In the genomic region with DNA sequence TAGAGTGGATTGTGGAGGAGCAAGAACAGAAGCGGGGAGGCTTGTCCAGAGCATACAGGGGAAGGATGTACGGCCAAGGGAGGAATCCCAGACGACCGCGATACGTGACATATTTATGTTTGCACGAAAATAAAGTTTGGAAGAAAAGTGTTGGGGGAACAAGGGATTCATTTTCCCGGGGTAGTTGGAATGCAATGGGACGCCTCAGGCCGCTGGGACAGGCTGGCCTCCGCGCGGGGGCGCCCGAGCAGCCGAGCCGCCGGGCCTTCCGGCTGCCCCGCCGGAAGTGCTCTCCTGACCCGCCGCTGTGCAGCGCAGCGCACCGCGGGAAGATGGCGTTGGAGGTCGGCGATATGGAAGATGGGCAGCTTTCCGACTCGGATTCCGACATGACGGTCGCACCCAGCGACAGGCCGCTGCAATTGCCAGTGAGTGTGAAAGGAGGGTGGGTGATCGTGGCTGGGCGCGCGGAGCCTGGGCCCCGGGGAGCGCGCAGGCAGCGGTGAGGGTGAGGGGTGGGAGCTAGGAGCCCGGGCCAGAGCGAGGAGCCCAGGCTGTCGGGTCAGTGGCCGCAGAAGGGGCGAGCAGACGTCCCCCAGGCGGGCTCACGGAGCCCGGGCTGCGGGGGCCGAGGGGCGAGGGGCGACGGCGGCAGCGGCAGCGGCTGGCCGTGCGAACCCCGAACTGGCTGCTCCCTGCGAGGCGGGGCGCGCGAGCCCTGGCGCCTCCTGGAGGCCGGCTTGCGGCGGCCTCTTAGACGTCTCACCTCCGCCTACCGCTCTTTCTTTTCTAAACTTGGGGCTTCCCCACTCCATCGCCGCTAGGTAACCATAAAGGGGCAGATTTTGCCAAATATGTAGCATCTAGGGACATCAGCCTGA, we compare ENCODE assay signal across 1 cellular context.
A peak's percentile ranks its signal among the peaks of the same experiment; 100 is the strongest.
TF ChIP-seq lines count a peak whose summit lies in the region.

A gene with protein sequence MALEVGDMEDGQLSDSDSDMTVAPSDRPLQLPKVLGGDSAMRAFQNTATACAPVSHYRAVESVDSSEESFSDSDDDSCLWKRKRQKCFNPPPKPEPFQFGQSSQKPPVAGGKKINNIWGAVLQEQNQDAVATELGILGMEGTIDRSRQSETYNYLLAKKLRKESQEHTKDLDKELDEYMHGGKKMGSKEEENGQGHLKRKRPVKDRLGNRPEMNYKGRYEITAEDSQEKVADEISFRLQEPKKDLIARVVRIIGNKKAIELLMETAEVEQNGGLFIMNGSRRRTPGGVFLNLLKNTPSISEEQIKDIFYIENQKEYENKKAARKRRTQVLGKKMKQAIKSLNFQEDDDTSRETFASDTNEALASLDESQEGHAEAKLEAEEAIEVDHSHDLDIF (plus strand): TSS at position 317 of the 881 bp plus-strand sequence. CDS start 16 bp downstream, at position 333.

TF ChIP-seq in GM12878, 131 proteins besides CTCF, POLR2A, EP300 and RAD21 (continues in another document):
- TF ChIP-seq, protein P1, sequence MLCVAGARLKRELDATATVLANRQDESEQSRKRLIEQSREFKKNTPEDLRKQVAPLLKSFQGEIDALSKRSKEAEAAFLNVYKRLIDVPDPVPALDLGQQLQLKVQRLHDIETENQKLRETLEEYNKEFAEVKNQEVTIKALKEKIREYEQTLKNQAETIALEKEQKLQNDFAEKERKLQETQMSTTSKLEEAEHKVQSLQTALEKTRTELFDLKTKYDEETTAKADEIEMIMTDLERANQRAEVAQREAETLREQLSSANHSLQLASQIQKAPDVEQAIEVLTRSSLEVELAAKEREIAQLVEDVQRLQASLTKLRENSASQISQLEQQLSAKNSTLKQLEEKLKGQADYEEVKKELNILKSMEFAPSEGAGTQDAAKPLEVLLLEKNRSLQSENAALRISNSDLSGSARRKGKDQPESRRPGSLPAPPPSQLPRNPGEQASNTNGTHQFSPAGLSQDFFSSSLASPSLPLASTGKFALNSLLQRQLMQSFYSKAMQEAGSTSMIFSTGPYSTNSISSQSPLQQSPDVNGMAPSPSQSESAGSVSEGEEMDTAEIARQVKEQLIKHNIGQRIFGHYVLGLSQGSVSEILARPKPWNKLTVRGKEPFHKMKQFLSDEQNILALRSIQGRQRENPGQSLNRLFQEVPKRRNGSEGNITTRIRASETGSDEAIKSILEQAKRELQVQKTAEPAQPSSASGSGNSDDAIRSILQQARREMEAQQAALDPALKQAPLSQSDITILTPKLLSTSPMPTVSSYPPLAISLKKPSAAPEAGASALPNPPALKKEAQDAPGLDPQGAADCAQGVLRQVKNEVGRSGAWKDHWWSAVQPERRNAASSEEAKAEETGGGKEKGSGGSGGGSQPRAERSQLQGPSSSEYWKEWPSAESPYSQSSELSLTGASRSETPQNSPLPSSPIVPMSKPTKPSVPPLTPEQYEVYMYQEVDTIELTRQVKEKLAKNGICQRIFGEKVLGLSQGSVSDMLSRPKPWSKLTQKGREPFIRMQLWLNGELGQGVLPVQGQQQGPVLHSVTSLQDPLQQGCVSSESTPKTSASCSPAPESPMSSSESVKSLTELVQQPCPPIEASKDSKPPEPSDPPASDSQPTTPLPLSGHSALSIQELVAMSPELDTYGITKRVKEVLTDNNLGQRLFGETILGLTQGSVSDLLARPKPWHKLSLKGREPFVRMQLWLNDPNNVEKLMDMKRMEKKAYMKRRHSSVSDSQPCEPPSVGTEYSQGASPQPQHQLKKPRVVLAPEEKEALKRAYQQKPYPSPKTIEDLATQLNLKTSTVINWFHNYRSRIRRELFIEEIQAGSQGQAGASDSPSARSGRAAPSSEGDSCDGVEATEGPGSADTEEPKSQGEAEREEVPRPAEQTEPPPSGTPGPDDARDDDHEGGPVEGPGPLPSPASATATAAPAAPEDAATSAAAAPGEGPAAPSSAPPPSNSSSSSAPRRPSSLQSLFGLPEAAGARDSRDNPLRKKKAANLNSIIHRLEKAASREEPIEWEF (IDR thresholded peaks at IDR 0.05; ENCODE audit: insufficient replicate concordance, low read depth, low read length), result no peak
- TF ChIP-seq TAF1 (IDR thresholded peaks at IDR 0.05; ENCODE audit: borderline replicate concordance, low read depth, low read length), result peak; percentile 88
- peak; percentile 57; the same call in 1 of the 2 replicates for TF ChIP-seq EED (IDR thresholded peaks at IDR 0.05; ENCODE audit: low read depth)
- TF ChIP-seq, protein P2, sequence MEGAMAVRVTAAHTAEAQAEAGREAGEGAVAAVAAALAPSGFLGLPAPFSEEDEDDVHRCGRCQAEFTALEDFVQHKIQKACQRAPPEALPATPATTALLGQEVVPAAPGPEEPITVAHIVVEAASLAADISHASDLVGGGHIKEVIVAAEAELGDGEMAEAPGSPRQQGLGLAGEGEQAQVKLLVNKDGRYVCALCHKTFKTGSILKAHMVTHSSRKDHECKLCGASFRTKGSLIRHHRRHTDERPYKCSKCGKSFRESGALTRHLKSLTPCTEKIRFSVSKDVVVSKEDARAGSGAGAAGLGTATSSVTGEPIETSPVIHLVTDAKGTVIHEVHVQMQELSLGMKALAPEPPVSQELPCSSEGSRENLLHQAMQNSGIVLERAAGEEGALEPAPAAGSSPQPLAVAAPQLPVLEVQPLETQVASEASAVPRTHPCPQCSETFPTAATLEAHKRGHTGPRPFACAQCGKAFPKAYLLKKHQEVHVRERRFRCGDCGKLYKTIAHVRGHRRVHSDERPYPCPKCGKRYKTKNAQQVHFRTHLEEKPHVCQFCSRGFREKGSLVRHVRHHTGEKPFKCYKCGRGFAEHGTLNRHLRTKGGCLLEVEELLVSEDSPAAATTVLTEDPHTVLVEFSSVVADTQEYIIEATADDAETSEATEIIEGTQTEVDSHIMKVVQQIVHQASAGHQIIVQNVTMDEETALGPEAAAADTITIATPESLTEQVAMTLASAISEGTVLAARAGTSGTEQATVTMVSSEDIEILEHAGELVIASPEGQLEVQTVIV (IDR thresholded peaks at IDR 0.05; ENCODE audit: borderline replicate concordance, partially characterized antibody), result no peak
- peak; percentile 74; the same call in 1 of the 2 replicates for TF ChIP-seq BACH1 (IDR thresholded peaks at IDR 0.05; ENCODE audit: borderline replicate concordance)
- TF ChIP-seq KLF5 (IDR thresholded peaks at IDR 0.05; ENCODE audit: partially characterized antibody), result no peak
- no peak for TF ChIP-seq BCL11A (IDR thresholded peaks at IDR 0.05; ENCODE audit: low read depth, low read length)
- TF ChIP-seq PAX5 (IDR thresholded peaks at IDR 0.05; ENCODE audit: borderline replicate concordance, low read depth, low read length), result 0 out of 2 replicates have a peak, but pooled peaks have one; percentile 19
- 0 out of 4 replicates have a peak, but pooled peaks of 1 of the 2 experiments have one; percentile 10 for TF ChIP-seq SRF (IDR thresholded peaks at IDR 0.05; ENCODE audit: low read depth in 2 of 2, low read length in 2 of 2)
- TF ChIP-seq TBL1XR1 (IDR thresholded peaks at IDR 0.05; ENCODE audit: low read depth, low read length), result no peak
- no peak for TF ChIP-seq NFYA (IDR thresholded peaks at IDR 0.05; ENCODE audit: borderline replicate concordance, low read depth, low read length)
- no peak; the same call in 1 of the 2 replicates for TF ChIP-seq ZNF207 (IDR thresholded peaks at IDR 0.05; ENCODE audit: borderline replicate concordance)
- TF ChIP-seq NR2C2 (IDR thresholded peaks at IDR 0.05; ENCODE audit: borderline replicate concordance, control insufficient read depth, insufficient read length, low read depth), result peak; percentile 27
- TF ChIP-seq, protein P3, sequence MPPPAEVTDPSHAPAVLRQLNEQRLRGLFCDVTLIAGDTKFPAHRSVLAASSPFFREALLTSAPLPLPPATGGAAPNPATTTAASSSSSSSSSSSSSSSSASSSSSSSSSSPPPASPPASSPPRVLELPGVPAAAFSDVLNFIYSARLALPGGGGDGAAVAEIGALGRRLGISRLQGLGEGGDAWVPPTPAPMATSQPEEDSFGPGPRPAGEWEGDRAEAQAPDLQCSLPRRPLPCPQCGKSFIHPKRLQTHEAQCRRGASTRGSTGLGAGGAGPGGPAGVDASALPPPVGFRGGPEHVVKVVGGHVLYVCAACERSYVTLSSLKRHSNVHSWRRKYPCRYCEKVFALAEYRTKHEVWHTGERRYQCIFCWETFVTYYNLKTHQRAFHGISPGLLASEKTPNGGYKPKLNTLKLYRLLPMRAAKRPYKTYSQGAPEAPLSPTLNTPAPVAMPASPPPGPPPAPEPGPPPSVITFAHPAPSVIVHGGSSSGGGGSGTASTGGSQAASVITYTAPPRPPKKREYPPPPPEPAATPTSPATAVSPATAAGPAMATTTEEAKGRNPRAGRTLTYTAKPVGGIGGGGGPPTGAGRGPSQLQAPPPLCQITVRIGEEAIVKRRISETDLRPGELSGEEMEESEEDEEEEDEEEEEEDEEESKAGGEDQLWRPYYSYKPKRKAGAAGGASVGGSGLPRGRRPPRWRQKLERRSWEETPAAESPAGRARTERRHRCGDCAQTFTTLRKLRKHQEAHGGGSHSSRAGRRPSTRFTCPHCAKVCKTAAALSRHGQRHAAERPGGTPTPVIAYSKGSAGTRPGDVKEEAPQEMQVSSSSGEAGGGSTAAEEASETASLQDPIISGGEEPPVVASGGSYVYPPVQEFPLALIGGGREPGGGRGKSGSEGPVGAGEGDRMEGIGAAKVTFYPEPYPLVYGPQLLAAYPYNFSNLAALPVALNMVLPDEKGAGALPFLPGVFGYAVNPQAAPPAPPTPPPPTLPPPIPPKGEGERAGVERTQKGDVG (CRISPR knock-in tag; IDR thresholded peaks at IDR 0.05), result no peak
- no peak for TF ChIP-seq CHD4 (IDR thresholded peaks at IDR 0.05)
- no peak for TF ChIP-seq HDAC6 (IDR thresholded peaks at IDR 0.05; ENCODE audit: unreplicated experiment)
- TF ChIP-seq POU2F2 (IDR thresholded peaks at IDR 0.05; ENCODE audit: borderline replicate concordance, low read depth, low read length), result peak; percentile 50; the same call in 2 of the 3 replicates
- TF ChIP-seq IKZF2 (IDR thresholded peaks at IDR 0.05), result peak; percentile 79 to 84
- no peak for TF ChIP-seq CHD1 (IDR thresholded peaks at IDR 0.05; ENCODE audit: low read depth, low read length)
- no peak for TF ChIP-seq KAT2A (conservative IDR thresholded peaks at IDR 0.05; ENCODE audit: control insufficient read depth, low read depth, low read length)
- TF ChIP-seq NBN (IDR thresholded peaks at IDR 0.05), result no peak; the same call in 1 of the 2 replicates
- TF ChIP-seq SIX5 (IDR thresholded peaks at IDR 0.05; ENCODE audit: low read depth, low read length, severe bottlenecking), result peak; percentile 28
- TF ChIP-seq YY1 (IDR thresholded peaks at IDR 0.05; ENCODE audit: low read depth, low read length), result peak; percentile 96
- no peak for TF ChIP-seq SREBF2 (IDR thresholded peaks at IDR 0.05; ENCODE audit: low read length)
- TF ChIP-seq STAT3 (IDR thresholded peaks at IDR 0.05; ENCODE audit: low read depth, low read length), result no peak
- TF ChIP-seq POLR2AphosphoS2 (IDR thresholded peaks at IDR 0.05; ENCODE audit: low read depth, low read length), result peak; percentile 59; the same call in 1 of the 2 replicates
- 0 out of 2 replicates have a peak, but pooled peaks have one; percentile 8 for TF ChIP-seq IRF4 (IDR thresholded peaks at IDR 0.05; ENCODE audit: low read depth, low read length)
- TF ChIP-seq NR2F1 (conservative IDR thresholded peaks at IDR 0.05), result peak; percentile 82
- peak; percentile 86 for TF ChIP-seq POLR2AphosphoS5 (IDR thresholded peaks at IDR 0.05; ENCODE audit: low read length)
- no peak for TF ChIP-seq TCF7 (IDR thresholded peaks at IDR 0.05; ENCODE audit: borderline replicate concordance)
- no peak for TF ChIP-seq HDGF (IDR thresholded peaks at IDR 0.05)
- TF ChIP-seq, protein P4, sequence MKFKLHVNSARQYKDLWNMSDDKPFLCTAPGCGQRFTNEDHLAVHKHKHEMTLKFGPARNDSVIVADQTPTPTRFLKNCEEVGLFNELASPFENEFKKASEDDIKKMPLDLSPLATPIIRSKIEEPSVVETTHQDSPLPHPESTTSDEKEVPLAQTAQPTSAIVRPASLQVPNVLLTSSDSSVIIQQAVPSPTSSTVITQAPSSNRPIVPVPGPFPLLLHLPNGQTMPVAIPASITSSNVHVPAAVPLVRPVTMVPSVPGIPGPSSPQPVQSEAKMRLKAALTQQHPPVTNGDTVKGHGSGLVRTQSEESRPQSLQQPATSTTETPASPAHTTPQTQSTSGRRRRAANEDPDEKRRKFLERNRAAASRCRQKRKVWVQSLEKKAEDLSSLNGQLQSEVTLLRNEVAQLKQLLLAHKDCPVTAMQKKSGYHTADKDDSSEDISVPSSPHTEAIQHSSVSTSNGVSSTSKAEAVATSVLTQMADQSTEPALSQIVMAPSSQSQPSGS (IDR thresholded peaks at IDR 0.05; ENCODE audit: low read length), result no peak
- no peak for TF ChIP-seq CEBPB (IDR thresholded peaks at IDR 0.05; ENCODE audit: borderline replicate concordance in 1 of 2, low read depth in 2 of 2, low read length in 2 of 2)
- TF ChIP-seq CREB1 (IDR thresholded peaks at IDR 0.05; ENCODE audit: low read depth), result peak; percentile 74
- TF ChIP-seq, protein P5, sequence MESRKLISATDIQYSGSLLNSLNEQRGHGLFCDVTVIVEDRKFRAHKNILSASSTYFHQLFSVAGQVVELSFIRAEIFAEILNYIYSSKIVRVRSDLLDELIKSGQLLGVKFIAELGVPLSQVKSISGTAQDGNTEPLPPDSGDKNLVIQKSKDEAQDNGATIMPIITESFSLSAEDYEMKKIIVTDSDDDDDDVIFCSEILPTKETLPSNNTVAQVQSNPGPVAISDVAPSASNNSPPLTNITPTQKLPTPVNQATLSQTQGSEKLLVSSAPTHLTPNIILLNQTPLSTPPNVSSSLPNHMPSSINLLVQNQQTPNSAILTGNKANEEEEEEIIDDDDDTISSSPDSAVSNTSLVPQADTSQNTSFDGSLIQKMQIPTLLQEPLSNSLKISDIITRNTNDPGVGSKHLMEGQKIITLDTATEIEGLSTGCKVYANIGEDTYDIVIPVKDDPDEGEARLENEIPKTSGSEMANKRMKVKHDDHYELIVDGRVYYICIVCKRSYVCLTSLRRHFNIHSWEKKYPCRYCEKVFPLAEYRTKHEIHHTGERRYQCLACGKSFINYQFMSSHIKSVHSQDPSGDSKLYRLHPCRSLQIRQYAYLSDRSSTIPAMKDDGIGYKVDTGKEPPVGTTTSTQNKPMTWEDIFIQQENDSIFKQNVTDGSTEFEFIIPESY (IDR thresholded peaks at IDR 0.05), result no peak
- TF ChIP-seq RB1 (IDR thresholded peaks at IDR 0.05; ENCODE audit: borderline replicate concordance), result peak; percentile 59; the same call in 1 of the 2 replicates
- peak; percentile 88 for TF ChIP-seq GATAD2B (conservative IDR thresholded peaks at IDR 0.05; ENCODE audit: low read depth)
- TF ChIP-seq ZNF217 (IDR thresholded peaks at IDR 0.05), result no peak
- no peak for TF ChIP-seq CBX3 (IDR thresholded peaks at IDR 0.05; ENCODE audit: borderline replicate concordance, low read depth)
